ENCODE assay signal across 8 cellular contexts in the genomic region with DNA sequence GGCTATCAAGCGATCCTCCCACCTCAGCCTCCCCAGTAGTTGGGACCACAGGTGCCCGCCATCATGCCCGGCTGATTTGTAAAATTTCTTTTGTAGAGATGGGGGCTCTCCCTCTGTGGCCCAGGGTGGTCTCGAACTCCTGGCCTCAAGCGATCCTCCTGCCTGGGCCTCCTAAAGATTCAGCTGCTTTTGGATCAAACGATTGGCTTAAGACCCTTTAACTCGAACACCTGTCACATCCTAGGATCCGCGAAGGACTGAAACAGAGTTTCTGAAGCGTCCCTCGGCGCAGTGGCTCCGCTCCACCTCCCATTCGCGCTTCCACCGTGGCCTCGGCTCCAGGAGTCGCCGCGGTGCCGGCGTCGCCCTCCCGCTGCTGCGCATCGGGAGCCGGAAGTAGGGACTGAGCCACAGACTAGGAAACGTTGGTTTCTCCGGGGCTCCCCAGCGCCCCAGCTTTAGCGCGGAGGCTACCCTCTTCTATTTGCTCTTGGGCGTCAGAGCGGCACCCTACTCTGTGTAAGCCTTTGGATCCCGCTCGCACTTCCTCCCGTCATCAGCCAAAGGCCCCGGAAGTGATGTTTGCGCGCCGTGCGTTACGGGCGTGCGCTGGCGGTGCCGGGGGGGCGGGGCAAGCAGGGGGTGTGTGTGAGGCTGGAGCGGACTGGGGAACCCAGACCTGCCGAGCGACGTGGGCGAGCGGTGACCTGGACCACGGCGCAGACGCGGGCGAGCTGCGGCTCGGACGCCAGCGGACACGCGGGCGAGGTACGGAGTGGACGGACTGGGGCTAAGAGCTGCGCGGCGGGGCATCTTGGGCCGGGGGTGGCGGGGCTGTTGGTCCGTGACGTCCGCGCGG. TPM values are rescaled to one million over a fixed set of nuclear protein-coding genes. Genes with fewer than 3 reads are reported as not detected.
DNase-seq lines count a peak whose midpoint lies in the region; ATAC-seq, FAIRE-seq and TF ChIP-seq lines count a peak whose summit lies in the region.

No MANE protein-coding gene starts in this region.

- no peaks in the 10 kb centered on the region for H4K20me1 ChIP-seq in keratinocyte (ENCODE audit: control insufficient read depth, extremely low read depth, insufficient read depth, low read length)

- ATAC-seq in GM19025 (IDR thresholded peaks at IDR 0.05; ENCODE audit: low read depth, unreplicated experiment) (peak; percentile 86), HG03280 (IDR thresholded peaks at IDR 0.05; ENCODE audit: unreplicated experiment) (peak; percentile 96)
- peak; percentile 99 for ATAC-seq in central memory CD8-positive, alpha-beta T cell (replicated peaks; ENCODE audit: extremely low read depth, poor library complexity, severe bottlenecking)

- H3K36me3 Mint-ChIP-seq in central memory CD8-positive, alpha-beta T cell (ENCODE audit: insufficient read depth) = peaks cover 12% of the 10 kb centered on the region

- FAIRE-seq in keratinocyte (lab: Jason Lieb, UNC) = no peak

- H3K79me2 ChIP-seq in keratinocyte (ENCODE audit: control insufficient read depth, insufficient read depth, low read length) = peaks cover 65% of the 10 kb centered on the region

- dilution Hi-C loops in keratinocyte (cut with MboI; ENCODE audit: extremely low pct_ligation_motif_present, low sequenced_read_pairs) = no loop called here

- H2AFZ ChIP-seq in keratinocyte (ENCODE audit: control insufficient read depth, low read length) = peak overlapping the region; percentile 90

- H3K4me3 Mint-ChIP-seq in central memory CD8-positive, alpha-beta T cell = peak overlapping the region; percentile 89

- H3K9ac ChIP-seq in keratinocyte (ENCODE audit: control insufficient read depth, extremely low read depth, insufficient read depth, low read length) = peak overlapping the region; percentile 88

- H3K27ac ChIP-seq in keratinocyte (ENCODE audit: control insufficient read depth, insufficient read depth, low read length) = peak overlapping the region; percentile 90

- peak overlapping the region; percentile 94 for H3K27ac Mint-ChIP-seq in central memory CD8-positive, alpha-beta T cell (ENCODE audit: low read depth)

- peak overlapping the region; percentile 82 for H3K4me3 ChIP-seq in AG09309 (ENCODE audit: control insufficient read depth, low read depth, low read length)
- H3K4me3 ChIP-seq in keratinocyte (ENCODE audit: control insufficient read depth in 2 of 3, extremely low read depth in 1 of 3, insufficient read depth in 2 of 3, low read depth in 1 of 3, low read length in 3 of 3) = peak overlapping the region; percentile 81 to 98 (median 88)

- no peaks in the 10 kb centered on the region for H3K9me1 ChIP-seq in keratinocyte (ENCODE audit: control insufficient read depth, extremely low read depth, insufficient read depth, low read length)

- peak; percentile 74 for DNase-seq in AG09309 (ENCODE audit: low read depth)
- peak; percentile 95 for DNase-seq in NCI-H345 (lab: John Stamatoyannopoulos, UW)
- peak; percentile 96 for DNase-seq in activated CD4-positive, CD25-positive, alpha-beta regulatory T cell treated with anti-CD3 and anti-CD28 coated beads, Interleukin-2, amount 50 U/mL, for 16 hours (ENCODE audit: low read depth, low spot score)
- DNase-seq in central memory CD8-positive, alpha-beta T cell (ENCODE audit: low spot score in 2 of 2) = peak; percentile 92 to 94
- peak; percentile 59 for DNase-seq in keratinocyte (ENCODE audit: low read depth, low spot score)
- peak; percentile 90 to 95 (median 94) for DNase-seq in stimulated activated CD4-positive, alpha-beta T cell treated with anti-CD3 and anti-CD28 coated beads, Interleukin-12 subunit alpha, Interleukin-12 subunit beta, amount 100 ng/mL, for 48 hours (ENCODE audit: low read depth in 2 of 3, low spot score in 1 of 3)

- no peaks in the 10 kb centered on the region for H3K9me3 Mint-ChIP-seq in central memory CD8-positive, alpha-beta T cell

- no peaks in the 10 kb centered on the region for H3K27me3 Mint-ChIP-seq in central memory CD8-positive, alpha-beta T cell

- peak overlapping the region; percentile 95 for H3K4me2 ChIP-seq in keratinocyte (ENCODE audit: control insufficient read depth, extremely low read depth, insufficient read depth, low read depth, low read length)

- no peaks in the 10 kb centered on the region for H3K36me3 ChIP-seq in keratinocyte (ENCODE audit: control insufficient read depth in 2 of 2, extremely low read depth in 1 of 2, insufficient read depth in 2 of 2, low read length in 2 of 2)

- peaks cover 18% of the 10 kb centered on the region for H3K4me1 Mint-ChIP-seq in central memory CD8-positive, alpha-beta T cell

- no peaks in the 10 kb centered on the region for H3K9me3 ChIP-seq in keratinocyte (ENCODE audit: control insufficient read depth, low read depth, low read length)

- peaks cover 20% of the 10 kb centered on the region for H3K4me1 ChIP-seq in keratinocyte (ENCODE audit: control insufficient read depth, extremely low read depth, insufficient read depth, low read length)

- no peaks in the 10 kb centered on the region for H3K27me3 ChIP-seq in keratinocyte (ENCODE audit: control insufficient read depth, extremely low read depth, insufficient read depth, low read length)

- TF ChIP-seq CTCF in AG09309 (IDR thresholded peaks at IDR 0.05; ENCODE audit: control insufficient read depth, insufficient read depth, low read depth, low read length, missing control alignments) (no peak), keratinocyte (optimal IDR thresholded peaks at IDR 0.05 in 1 of 3, IDR thresholded peaks at IDR 0.05 in 1 of 3, conservative IDR thresholded peaks at IDR 0.05 in 1 of 3; ENCODE audit: extremely low read depth in 1 of 3, insufficient read depth in 2 of 3, low read length in 3 of 3) (no peak)

RNA-seq across cellular contexts. Expression of a gene that starts 53.0 kb away (rescaled TPM):
- 3.7 to 5.2 TPM (median 4.6 TPM) in 3 replicates for polyA plus RNA-seq in keratinocyte
- polyA plus RNA-seq in keratinocyte (2011; ENCODE audit: low read depth) = 1.8 TPM
- polyA plus RNA-seq in keratinocyte (2011; cell fraction: cytosol; rRNA removed) = 3.5 and 3.6 TPM in 2 replicates
- 12.6 and 14.8 TPM in 2 replicates for polyA plus RNA-seq in keratinocyte (2011; cell fraction: nucleus; rRNA removed)
- polyA plus RNA-seq in keratinocyte (2012; ENCODE audit: low replicate concordance) = 2.1 and 2.9 TPM in 2 replicates
- polyA minus RNA-seq in keratinocyte = 8.6 to 14.1 TPM (median 8.7 TPM) in 3 replicates
- polyA minus RNA-seq in keratinocyte (2011; cell fraction: cytosol; rRNA and poly(A)+ RNA removed) = 2.5 TPM
- 5.6 and 6.6 TPM in 2 replicates for polyA minus RNA-seq in keratinocyte (2011; cell fraction: nucleus; rRNA and poly(A)+ RNA removed)

RNA-seq across cellular contexts. Expression of a gene that starts 58.8 kb away (rescaled TPM):
- polyA plus RNA-seq in keratinocyte = 49.9 to 68.0 TPM (median 58.2 TPM) in 3 replicates
- polyA plus RNA-seq in keratinocyte (2011; ENCODE audit: low read depth) = 99.1 TPM
- polyA plus RNA-seq in keratinocyte (2011; cell fraction: cytosol; rRNA removed) = 34.0 and 50.5 TPM in 2 replicates
- 90.2 and 102 TPM in 2 replicates for polyA plus RNA-seq in keratinocyte (2011; cell fraction: nucleus; rRNA removed)
- 31.2 and 57.9 TPM in 2 replicates for polyA plus RNA-seq in keratinocyte (2012; ENCODE audit: low replicate concordance)
- polyA minus RNA-seq in keratinocyte = 62.8 to 69.6 TPM (median 63.4 TPM) in 3 replicates
- polyA minus RNA-seq in keratinocyte (2011; cell fraction: cytosol; rRNA and poly(A)+ RNA removed) = 28.0 TPM
- 40.2 and 71.9 TPM in 2 replicates for polyA minus RNA-seq in keratinocyte (2011; cell fraction: nucleus; rRNA and poly(A)+ RNA removed)

Comparison
In these comparisons a context has a peak if more than half of its experiments do, and no peak if none do; other contexts are left out.
1. Peak in every context shown above with its lines: DNase-seq, ATAC-seq, H3K4me3 ChIP-seq and H3K27ac ChIP-seq.